5 cellular contexts compared by ENCODE assay signal in genomic region chr9:42288865-42289229, GRCh38.
A peak's percentile ranks its signal among the peaks of the same experiment; 100 is the strongest.
DNase-seq lines count a peak whose midpoint lies in the region; ATAC-seq, FAIRE-seq and TF ChIP-seq lines count a peak whose summit lies in the region.
"Not testable (repeated sequence)": the region's sequence is repeated elsewhere in the genome, so short reads cannot be mapped to it uniquely, and the experiment has no call there.

No MANE protein-coding gene starts in this region.

- not testable (repeated sequence) for H3K79me2 ChIP-seq in HepG2 (ENCODE audit: insufficient read depth, low read length)

- not testable (repeated sequence) for H3K4me3 Mint-ChIP-seq in WTC11

- TF ChIP-seq EP300 in HepG2 (IDR thresholded peaks at IDR 0.05; ENCODE audit: low read depth in 2 of 2, low read length in 2 of 2); HepG2 (CRISPR knock-in tag; IDR thresholded peaks at IDR 0.05; ENCODE audit: borderline replicate concordance): not testable (repeated sequence)

- in situ Hi-C loops in HepG2 (cut with HindIII; ENCODE audit: extremely low pct_ligation_motif_present, low pct_unique_long_range_greater_than_20kb) = not testable (repeated sequence)

- CTCF ChIA-PET in WTC11 (lab: Charles Lee); HepG2 (lab: Yijun Ruan, JAX; ENCODE audit: low intra/inter-chr PET ratio, low total read pairs): not testable (repeated sequence)

- not testable (repeated sequence) for H3K36me3 Mint-ChIP-seq in WTC11

- FAIRE-seq in HepG2 (lab: Jason Lieb, UNC) = not testable (repeated sequence)

- H3K27me3 ChIP-seq in HepG2 (ENCODE audit: control insufficient read depth in 1 of 2, insufficient read depth in 2 of 2, low read length in 2 of 2); upper lobe of right lung: not testable (repeated sequence)

- WGBS in HepG2 (ENCODE audit: low lambda C conversion rate) = 0% methylated on average over 1 of the region's 11 CpGs

- not testable (repeated sequence) for TF ChIP-seq RAD21 in HepG2 (CRISPR knock-in tag; IDR thresholded peaks at IDR 0.05)

- not testable (repeated sequence) for H3K4me1 Mint-ChIP-seq in WTC11

- not testable (repeated sequence) for H3K36me3 ChIP-seq in HepG2 (replicated peaks in 1 of 2; ENCODE audit: control insufficient read depth in 1 of 2, insufficient read depth in 2 of 2, low read length in 2 of 2); upper lobe of right lung

- H4K20me1 ChIP-seq in HepG2 (ENCODE audit: insufficient read depth, low read length) = not testable (repeated sequence)

- H3K4me3 ChIP-seq in choroid plexus epithelial cell (ENCODE audit: low read depth, low read length) = peak overlapping the region; percentile 32
- H3K4me3 ChIP-seq in HepG2 (replicated peaks in 1 of 3; ENCODE audit: insufficient read depth in 1 of 3, low read depth in 2 of 3, low read length in 3 of 3); upper lobe of right lung: not testable (repeated sequence)

- H3K9me3 Mint-ChIP-seq in WTC11 = not testable (repeated sequence)

- not testable (repeated sequence) for BruUV-seq in HepG2 (replicated peaks; lab: Mats Ljungman, UMichigan)

- not testable (repeated sequence) for DNase-seq in WTC11 (ENCODE audit: low spot score); choroid plexus epithelial cell (ENCODE audit: low read depth); HepG2 (ENCODE audit: low spot score); sciatic nerve (ENCODE audit: low spot score); upper lobe of right lung

- not testable (repeated sequence) for TF ChIP-seq CTCF in WTC11 (IDR thresholded peaks at IDR 0.05); choroid plexus epithelial cell (conservative IDR thresholded peaks at IDR 0.05; ENCODE audit: low read depth, low read length); HepG2 (CRISPR knock-in tag; IDR thresholded peaks at IDR 0.05); upper lobe of right lung (IDR thresholded peaks at IDR 0.05)

- H3K27ac Mint-ChIP-seq in WTC11 = not testable (repeated sequence)

- not testable (repeated sequence) for H3K27me3 Mint-ChIP-seq in WTC11 (ENCODE audit: low read depth)

- H2AFZ ChIP-seq in HepG2 (ENCODE audit: low read length) = not testable (repeated sequence)

- not testable (repeated sequence) for H3K9ac ChIP-seq in HepG2 (ENCODE audit: insufficient read depth, low read depth, low read length)

- POLR2A ChIA-PET in WTC11 (lab: Charles Lee); HepG2 (lab: Yijun Ruan, JAX): not testable (repeated sequence)

- not testable (repeated sequence) for H3K9me3 ChIP-seq in HepG2 (ENCODE audit: low read length); upper lobe of right lung

- not testable (repeated sequence) for H3K4me2 ChIP-seq in HepG2 (ENCODE audit: low read depth, low read length)

- not testable (repeated sequence) for H3K27ac ChIP-seq in HepG2 (ENCODE audit: extremely low read length, insufficient read depth, low read length); upper lobe of right lung

- H3K4me1 ChIP-seq in HepG2 (ENCODE audit: insufficient read depth, low read length); upper lobe of right lung: not testable (repeated sequence)

- intact Hi-C loops in HepG2 (cut with micrococcal nuclease; ENCODE audit: unreplicated experiment); sciatic nerve (cut with DNase I); upper lobe of right lung (cut with DNase I): not testable (repeated sequence)

- TF ChIP-seq POLR2A in HepG2 (IDR thresholded peaks at IDR 0.05; ENCODE audit: insufficient read depth in 1 of 2, low read depth in 2 of 2, low read length in 2 of 2) = not testable (repeated sequence)

- peak; percentile 39; the same call in 1 of the 2 replicates for ATAC-seq in WTC11
- peak; percentile 35; the same call in 2 of the 3 replicates for ATAC-seq in HepG2
- peak; percentile 6 for ATAC-seq in sciatic nerve
- ATAC-seq in upper lobe of right lung = peak; percentile 37
